In genomic region chr11:108498046-108498815, GRCh38 we compare ENCODE assay signal across 8 cellular contexts. TPM values are rescaled to one million over a fixed set of nuclear protein-coding genes. Genes with fewer than 3 reads are reported as not detected.
DNase-seq lines count a peak whose midpoint lies in the region; ATAC-seq and TF ChIP-seq lines count a peak whose summit lies in the region.

TSS of gene POGLUT3 (minus strand) at chr11:108498384. CDS start at chr11:108498366, 18 bp downstream.

- H3K36me3 ChIP-seq in HUES6 (ENCODE audit: control insufficient read depth, insufficient read depth, low read length), result no peaks in the 10 kb centered on the region
- H3K36me3 ChIP-seq in SJSA1, result no peaks in the 10 kb centered on the region
- H3K36me3 ChIP-seq in neural progenitor cell, result no peaks in the 10 kb centered on the region
- H3K36me3 ChIP-seq in thymus (ENCODE audit: control insufficient read depth, insufficient read depth), result peaks cover 3% of the 10 kb centered on the region

- H3K4me2 ChIP-seq in neural progenitor cell, result peak within 1 kb of the TSS; percentile 86

- H3K9me3 ChIP-seq in HUES6 (ENCODE audit: control insufficient read depth, insufficient read depth, low read depth, low read length) (no peaks in the 10 kb centered on the region), SJSA1 (replicated peaks) (no peaks in the 10 kb centered on the region), neural progenitor cell (ENCODE audit: low read depth) (no peaks in the 10 kb centered on the region), thymus (ENCODE audit: control insufficient read depth) (no peaks in the 10 kb centered on the region)

- peak within 1 kb of the TSS; percentile 99 for H2AFZ ChIP-seq in neural progenitor cell (replicated peaks)

- H3K4me1 ChIP-seq in HUES6 (ENCODE audit: control insufficient read depth, insufficient read depth, low read length), result peaks cover 11% of the 10 kb centered on the region
- peaks cover 3% of the 10 kb centered on the region for H3K4me1 ChIP-seq in SJSA1 (replicated peaks)
- H3K4me1 ChIP-seq in foreskin keratinocyte, result peaks cover 25% of the 10 kb centered on the region
- H3K4me1 ChIP-seq in neural progenitor cell, result peaks cover 12% of the 10 kb centered on the region
- H3K4me1 ChIP-seq in thymus (ENCODE audit: control insufficient read depth, insufficient read depth, low read length), result no peaks in the 10 kb centered on the region

- H3K27ac Mint-ChIP-seq in neural progenitor cell, result peak within 1 kb of the TSS; percentile 98

- H3F3A ChIP-seq in neural progenitor cell (ENCODE audit: low read depth), result peaks cover 17% of the 10 kb centered on the region

- ATAC-seq in GM21381 (IDR thresholded peaks at IDR 0.05; ENCODE audit: unreplicated experiment) (peak; percentile 61), foreskin keratinocyte (peak; percentile 24)

- H3K4me3 ChIP-seq in HUES6 (ENCODE audit: low read depth, low read length) (peak within 1 kb of the TSS; percentile 62), SJSA1 (peak within 1 kb of the TSS; percentile 62), neural progenitor cell (peak within 1 kb of the TSS; percentile 76), thymus (ENCODE audit: low read length) (peak within 1 kb of the TSS; percentile 70)

- no peaks in the 10 kb centered on the region for H3K27me3 ChIP-seq in HUES6 (ENCODE audit: control insufficient read depth, insufficient read depth, low read length)
- no peaks in the 10 kb centered on the region for H3K27me3 ChIP-seq in SJSA1 (replicated peaks)
- no peaks in the 10 kb centered on the region for H3K27me3 ChIP-seq in foreskin keratinocyte
- peaks cover 11% of the 10 kb centered on the region for H3K27me3 ChIP-seq in neural progenitor cell
- H3K27me3 ChIP-seq in thymus (ENCODE audit: control insufficient read depth, insufficient read depth), result no peaks in the 10 kb centered on the region

- no peaks in the 10 kb centered on the region for H3K9me3 Mint-ChIP-seq in neural progenitor cell

- WGBS in thymus, result under 1% methylated on average over 84 of the region's 84 CpGs

- H3K79me2 ChIP-seq in neural progenitor cell (ENCODE audit: low read depth), result no peaks in the 10 kb centered on the region

- DNase-seq in DMS 273 (lab: John Stamatoyannopoulos, UW; ENCODE audit: unreplicated experiment) (peak; percentile 79), SJSA1 (ENCODE audit: low read depth in 1 of 2, low spot score in 2 of 2) (peak; percentile 50 to 55), foreskin keratinocyte (no peak), neural progenitor cell (ENCODE audit: low spot score) (peak; percentile 88)
- DNase-seq in activated naive CD4-positive, alpha-beta T cell (lab: John Stamatoyannopoulos, UW), result peak in 3 of 4 experiments; percentile 8 to 44 (median 10)

- no peaks in the 10 kb centered on the region for H3K36me3 Mint-ChIP-seq in neural progenitor cell

- peak within 1 kb of the TSS; percentile 32; the same call in 1 of the 2 replicates for H3K27ac ChIP-seq in HUES6 (ENCODE audit: low read depth, low read length)
- peak within 1 kb of the TSS; percentile 96 for H3K27ac ChIP-seq in SJSA1
- H3K27ac ChIP-seq in foreskin keratinocyte, result peak within 1 kb of the TSS; percentile 61
- H3K27ac ChIP-seq in neural progenitor cell, result peak within 1 kb of the TSS; percentile 47
- peak within 1 kb of the TSS; percentile 83 for H3K27ac ChIP-seq in thymus (ENCODE audit: low read depth)

- TF ChIP-seq CTCF in foreskin keratinocyte (conservative IDR thresholded peaks at IDR 0.05) (no peak), neural progenitor cell (IDR thresholded peaks at IDR 0.05) (no peak)

- H4K20me1 ChIP-seq in neural progenitor cell (ENCODE audit: low read depth), result no peaks in the 10 kb centered on the region

- H3K9ac ChIP-seq in HUES6 (ENCODE audit: low read length), result peak within 1 kb of the TSS; percentile 83
- peak within 1 kb of the TSS; percentile 42 for H3K9ac ChIP-seq in neural progenitor cell

- H3K4me1 Mint-ChIP-seq in neural progenitor cell, result peaks cover 30% of the 10 kb centered on the region

- peak within 1 kb of the TSS; percentile 97 for H3K4me3 Mint-ChIP-seq in neural progenitor cell

- no peaks in the 10 kb centered on the region for H3K27me3 Mint-ChIP-seq in neural progenitor cell (ENCODE audit: insufficient read depth, low read depth)

RNA-seq across cellular contexts. Expression of gene POGLUT3, which starts in this region (rescaled TPM):
- total RNA-seq in SJSA1 (2014; rRNA removed; shearing (Covaris generic)), result 26.9 and 37.2 TPM in 2 replicates
- total RNA-seq in foreskin keratinocyte, result 13.3 and 13.5 TPM in 2 replicates
- 4.7 and 6.4 TPM in 2 replicates for polyA plus RNA-seq in foreskin keratinocyte
- total RNA-seq in neural progenitor cell (ENCODE audit: low replicate concordance), result 19.3 and 27.3 TPM in 2 replicates
- polyA plus RNA-seq in thymus, result 9.0 TPM

Comparison
In these comparisons a context has a peak if more than half of its experiments do, and no peak if none do; other contexts are left out.
1. DNase-seq: peak in DMS 273 (single experiment), SJSA1 (2 of 2), activated naive CD4-positive, alpha-beta T cell (3 of 4) and neural progenitor cell (single experiment); none in foreskin keratinocyte (0 of 2).
2. H3K27ac ChIP-seq: peak in every context shown above with its lines; median percentile 96 in SJSA1; 83 in thymus; 61 in foreskin keratinocyte; 47 in neural progenitor cell; 32 in HUES6.
3. Peak in every context shown above with its lines, with median percentiles within 50 percentile points of each other: H3K4me3 ChIP-seq.